In the genomic region with DNA sequence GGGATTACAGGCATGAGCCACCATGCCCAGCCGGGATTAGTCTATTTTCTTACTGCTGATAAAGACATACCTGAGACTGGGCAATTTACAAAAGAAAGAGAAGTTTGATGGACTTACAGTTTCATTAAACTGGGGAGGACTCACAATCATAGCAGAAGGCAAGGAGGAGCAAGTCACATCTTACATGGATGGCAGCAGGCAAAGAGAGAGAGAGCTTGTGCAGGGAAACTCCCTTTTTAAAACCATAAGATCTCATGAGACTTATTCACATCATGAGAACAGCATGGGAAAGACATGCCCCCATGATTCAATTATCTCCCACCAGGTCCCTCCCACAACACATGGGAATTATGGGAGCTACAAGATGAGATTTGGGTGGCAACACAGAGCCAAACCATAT, we compare ENCODE assay signal across 1 cellular context. TPM values are rescaled to one million over a fixed set of nuclear protein-coding genes. Genes with fewer than 3 reads are reported as not detected.
"Had no signal": no experiment of that assay in that cellular context is flagged by ENCODE, and none has a peak within 500 bp of the region (broad histone marks: within the 10 kb centered on the region; RNA-seq: fewer than 3 reads in every experiment).

No MANE protein-coding gene starts in this region.

RNA-seq across cellular contexts. Expression of a gene that starts 48.9 kb away (rescaled TPM):
- total RNA-seq: GM12878 had no signal
- polyA plus RNA-seq: GM12878 had no signal
